In genomic region chr15:55281517-55282227, GRCh38 we compare ENCODE assay signal across 1 cellular context.
TF ChIP-seq lines count a peak whose summit lies in the region.

No MANE protein-coding gene starts in this region.

TF ChIP-seq in GM12878, 131 proteins besides CTCF, POLR2A, EP300 and RAD21:
- no peak for TF ChIP-seq SIX5 (IDR thresholded peaks at IDR 0.05; ENCODE audit: low read depth, low read length, severe bottlenecking)
- TF ChIP-seq IRF4 (IDR thresholded peaks at IDR 0.05; ENCODE audit: low read depth, low read length): no peak
- TF ChIP-seq HDGF (IDR thresholded peaks at IDR 0.05): peak; percentile 79; the same call in 1 of the 2 replicates
